29 cellular contexts compared by ENCODE assay signal in genomic region chr7:133573554-133574265, GRCh38.
"Had no signal": no experiment of that assay in that cellular context is flagged by ENCODE, and none has a peak within 500 bp of the region (broad histone marks: within the 10 kb centered on the region; RNA-seq: fewer than 3 reads in every experiment).

No MANE protein-coding gene starts in this region.

- H3K27me3 ChIP-seq: cardiac muscle cell had no signal

- H3K4me3 ChIP-seq: cardiac muscle cell, PC-9, SK-N-MC had no signal

- DNase-seq: activated CD4-positive, alpha-beta memory T cell treated with anti-CD3 and anti-CD28 coated beads, Interleukin-2, amount 10 ng/mL, durations not matched to agents 7 days and 5 days; activated CD4-positive, alpha-beta T cell treated with anti-CD3 and anti-CD28 coated beads for 1 hour; activated CD4-positive, alpha-beta T cell treated with anti-CD3 and anti-CD28 coated beads for 48 hours; activated CD4-positive, CD25-positive, alpha-beta regulatory T cell; activated CD8-positive, alpha-beta memory T cell treated with anti-CD3 and anti-CD28 coated beads for 24 hours; activated CD8-positive, alpha-beta memory T cell treated with anti-CD3 and anti-CD28 coated beads, Interleukin-2, amount 10 ng/mL, durations not matched to agents 7 days and 5 days; activated CD8-positive, alpha-beta memory T cell treated with anti-CD3 and anti-CD28 coated beads, Interleukin-2, amount 50 U/mL, for 48 hours; activated effector memory CD4-positive, alpha-beta T cell treated with Interleukin-2 at 50 U/mL for 16 hours; activated naive CD4-positive, alpha-beta T cell treated with anti-CD3 and anti-CD28 coated beads, Interleukin-2, amount 50 U/mL, for 16 hours; activated naive CD8-positive, alpha-beta T cell treated with anti-CD3 and anti-CD28 coated beads for 36 hours; activated T-cell treated with anti-CD3 and anti-CD28 coated beads, Interleukin-2, amount 50 U/mL, for 48 hours; amniotic stem cell; aorta; NCI-H1105; NCI-H1417 treated with DMSO at 0.1 percent for 48 hours; NCI-H187 treated with DMSO at 0.1 percent for 48 hours; NCI-H2081; NCI-H2227 treated with DMSO at 0.1 percent for 48 hours; NCI-H446; NCI-H526 treated with DMSO at 0.1 percent for 48 hours; NK-92 treated with Interleukin-12 subunit alpha and Interleukin-12 subunit beta, amount 100 ng/mL, for 24 hours; PC-9; Right ventricle myocardium superior; T1000; WERI-Rb-1 had no signal

- H3K27ac Mint-ChIP-seq: activated CD4-positive, alpha-beta memory T cell treated with anti-CD3 and anti-CD28 coated beads, Interleukin-2, amount 10 ng/mL, durations not matched to agents 7 days and 5 days; activated CD8-positive, alpha-beta memory T cell treated with anti-CD3 and anti-CD28 coated beads, Interleukin-2, amount 10 ng/mL, durations not matched to agents 7 days and 5 days; activated naive CD8-positive, alpha-beta T cell treated with anti-CD3 and anti-CD28 coated beads for 36 hours had no signal

- H2AFZ ChIP-seq: PC-9 had no signal

- H3K4me2 ChIP-seq: PC-9 had no signal

- H3K9me3 Mint-ChIP-seq: activated CD4-positive, alpha-beta memory T cell treated with anti-CD3 and anti-CD28 coated beads, Interleukin-2, amount 10 ng/mL, durations not matched to agents 7 days and 5 days; activated naive CD8-positive, alpha-beta T cell treated with anti-CD3 and anti-CD28 coated beads for 36 hours; central memory CD8-positive, alpha-beta T cell had no signal

- H3K36me3 ChIP-seq: cardiac muscle cell, WERI-Rb-1 had no signal

- H3K27ac ChIP-seq: cardiac muscle cell, PC-9, RWPE1, SK-N-MC, WERI-Rb-1 had no signal

- H3K4me1 Mint-ChIP-seq: activated CD4-positive, alpha-beta memory T cell treated with anti-CD3 and anti-CD28 coated beads, Interleukin-2, amount 10 ng/mL, durations not matched to agents 7 days and 5 days; activated CD8-positive, alpha-beta memory T cell treated with anti-CD3 and anti-CD28 coated beads, Interleukin-2, amount 10 ng/mL, durations not matched to agents 7 days and 5 days had no signal

- H3K4me3 Mint-ChIP-seq: activated CD4-positive, alpha-beta memory T cell treated with anti-CD3 and anti-CD28 coated beads, Interleukin-2, amount 10 ng/mL, durations not matched to agents 7 days and 5 days; activated CD8-positive, alpha-beta memory T cell treated with anti-CD3 and anti-CD28 coated beads, Interleukin-2, amount 10 ng/mL, durations not matched to agents 7 days and 5 days; activated naive CD8-positive, alpha-beta T cell treated with anti-CD3 and anti-CD28 coated beads for 36 hours; central memory CD8-positive, alpha-beta T cell had no signal

- H3K36me3 Mint-ChIP-seq: activated CD8-positive, alpha-beta memory T cell treated with anti-CD3 and anti-CD28 coated beads, Interleukin-2, amount 10 ng/mL, durations not matched to agents 7 days and 5 days; activated naive CD8-positive, alpha-beta T cell treated with anti-CD3 and anti-CD28 coated beads for 36 hours had no signal

- H3K27me3 Mint-ChIP-seq: activated CD4-positive, alpha-beta memory T cell treated with anti-CD3 and anti-CD28 coated beads, Interleukin-2, amount 10 ng/mL, durations not matched to agents 7 days and 5 days; activated CD8-positive, alpha-beta memory T cell treated with anti-CD3 and anti-CD28 coated beads, Interleukin-2, amount 10 ng/mL, durations not matched to agents 7 days and 5 days; activated naive CD8-positive, alpha-beta T cell treated with anti-CD3 and anti-CD28 coated beads for 36 hours; central memory CD8-positive, alpha-beta T cell had no signal

- ATAC-seq: activated CD8-positive, alpha-beta memory T cell treated with anti-CD3 and anti-CD28 coated beads, Interleukin-2, amount 10 ng/mL, durations not matched to agents 7 days and 5 days had no signal
